10 cellular contexts compared by ENCODE assay signal in the genomic region with DNA sequence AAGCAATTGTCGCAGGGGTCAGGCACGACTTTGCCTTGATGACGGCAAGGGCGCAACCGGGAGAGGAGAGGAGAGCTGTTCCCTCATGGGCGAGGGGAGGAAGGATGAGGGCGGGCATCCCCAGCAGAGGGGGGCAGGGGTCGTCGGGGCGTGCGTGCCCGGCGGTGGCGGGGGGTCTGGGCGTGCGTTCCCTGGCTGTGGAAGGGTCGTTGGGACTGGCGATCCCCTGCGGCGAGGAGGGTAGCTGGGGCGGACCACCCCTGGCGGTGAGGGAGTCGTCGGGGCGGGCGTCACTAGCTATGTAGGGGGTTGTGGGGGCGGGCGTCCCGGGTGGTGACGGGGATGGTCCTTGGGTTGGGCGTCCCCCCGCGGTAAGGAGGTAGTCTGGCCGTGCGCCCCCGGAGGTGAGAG. TPM values are rescaled to one million over a fixed set of nuclear protein-coding genes. Genes with fewer than 3 reads are reported as not detected.
DNase-seq lines count a peak whose midpoint lies in the region; TF ChIP-seq lines count a peak whose summit lies in the region.
"Had no signal": no experiment of that assay in that cellular context is flagged by ENCODE, and none has a peak within 500 bp of the region (broad histone marks: within the 10 kb centered on the region; RNA-seq: fewer than 3 reads in every experiment).

No MANE protein-coding gene starts in this region.

- CTCF ChIA-PET in activated naive CD4-positive, alpha-beta T cell treated with anti-CD3 and anti-CD28 coated beads for 36 hours (lab: Charles Lee), result no interaction called here
- CTCF ChIA-PET in activated CD4-positive, alpha-beta memory T cell treated with anti-CD3 and anti-CD28 coated beads for 36 hours (lab: Charles Lee), result interaction anchor here (1.7 kb wide), 1 partner anchor 58 kb away, joined by 9 read pairs; no protein-coding TSS in a partner anchor

- H3K4me1 Mint-ChIP-seq in activated naive CD4-positive, alpha-beta T cell treated with anti-CD3 and anti-CD28 coated beads for 36 hours (ENCODE audit: low read depth), result peaks cover 39% of the 10 kb centered on the region
- peaks cover 37% of the 10 kb centered on the region for H3K4me1 Mint-ChIP-seq in activated CD4-positive, alpha-beta memory T cell treated with anti-CD3 and anti-CD28 coated beads for 36 hours (ENCODE audit: low read depth)

- H3K9me3 ChIP-seq in iPS-20b (ENCODE audit: insufficient read depth, low read depth, low read length) (no peaks in the 10 kb centered on the region; the same call in 1 of the 2 replicates), tibial artery (no peaks in the 10 kb centered on the region)
- H3K9me3 ChIP-seq: right lobe of liver had no signal

- no peak overlapping the region for H3K9ac ChIP-seq in iPS-20b (ENCODE audit: low read depth, low read length)

- H3K27me3 ChIP-seq in iPS-20b (ENCODE audit: insufficient read depth, low read length) (peaks cover 99% of the 10 kb centered on the region), tibial artery (peaks cover 17 to 84% of the 10 kb centered on the region in 2 donors)

- H3K36me3 ChIP-seq in iPS-20b (ENCODE audit: insufficient read depth, low read depth, low read length) (no peaks in the 10 kb centered on the region), tibial artery (no peaks in the 10 kb centered on the region)
- H3K36me3 ChIP-seq: right lobe of liver had no signal

- H3K36me3 Mint-ChIP-seq in activated naive CD4-positive, alpha-beta T cell treated with anti-CD3 and anti-CD28 coated beads for 36 hours (ENCODE audit: low read depth), result no peaks in the 10 kb centered on the region
- no peaks in the 10 kb centered on the region for H3K36me3 Mint-ChIP-seq in activated CD4-positive, alpha-beta memory T cell treated with anti-CD3 and anti-CD28 coated beads for 36 hours

- intact Hi-C loops in activated naive CD4-positive, alpha-beta T cell treated with anti-CD3 and anti-CD28 coated beads for 36 hours (cut with micrococcal nuclease), result loop anchor here (5.0 to 10.0 kb wide), 2 partner anchors 175 to 197 kb away; a partner anchor contains a TSS
- intact Hi-C loops in activated CD4-positive, alpha-beta memory T cell treated with anti-CD3 and anti-CD28 coated beads for 36 hours (cut with micrococcal nuclease), result loop anchor here (5.0 kb wide), 1 partner anchor 48 kb away; no protein-coding TSS in a partner anchor
- intact Hi-C loops in tibial artery (cut with DNase I; ENCODE audit: low total_unique reads), result no loop called here

- H3K4me1 ChIP-seq in iPS-20b (ENCODE audit: insufficient read depth, low read length) (no peaks in the 10 kb centered on the region), tibial artery (peaks cover 0 to 54% (median 41%) of the 10 kb centered on the region in 4 donors)

- H3K27me3 Mint-ChIP-seq in activated naive CD4-positive, alpha-beta T cell treated with anti-CD3 and anti-CD28 coated beads for 36 hours (ENCODE audit: low read depth), result peaks cover 75% of the 10 kb centered on the region
- H3K27me3 Mint-ChIP-seq in activated CD4-positive, alpha-beta memory T cell treated with anti-CD3 and anti-CD28 coated beads for 36 hours, result peaks cover 71% of the 10 kb centered on the region

- POLR2A ChIA-PET in activated CD4-positive, alpha-beta memory T cell treated with anti-CD3 and anti-CD28 coated beads for 36 hours (lab: Charles Lee), result no interaction called here

- H3K27ac ChIP-seq in iPS-20b (ENCODE audit: low read length) (no peak overlapping the region), tibial artery (peak overlapping the region; percentile 9 to 45)
- H3K27ac ChIP-seq: right lobe of liver had no signal

- H3K4me3 Mint-ChIP-seq in activated naive CD4-positive, alpha-beta T cell treated with anti-CD3 and anti-CD28 coated beads for 36 hours, result peak overlapping the region; percentile 49
- H3K4me3 Mint-ChIP-seq in activated CD4-positive, alpha-beta memory T cell treated with anti-CD3 and anti-CD28 coated beads for 36 hours, result peak overlapping the region; percentile 13

- no peaks in the 10 kb centered on the region for H3K9me3 Mint-ChIP-seq in activated naive CD4-positive, alpha-beta T cell treated with anti-CD3 and anti-CD28 coated beads for 36 hours
- no peaks in the 10 kb centered on the region for H3K9me3 Mint-ChIP-seq in activated CD4-positive, alpha-beta memory T cell treated with anti-CD3 and anti-CD28 coated beads for 36 hours

- peak overlapping the region; percentile 54; the same call in 1 of the 2 replicates for H3K4me3 ChIP-seq in iPS-20b (ENCODE audit: low read length)
- peak overlapping the region; percentile 38 to 42 for H3K4me3 ChIP-seq in tibial artery
- H3K4me3 ChIP-seq: right lobe of liver had no signal

- no peak for DNase-seq in activated naive CD4-positive, alpha-beta T cell treated with anti-CD3 and anti-CD28 coated beads for 36 hours
- no peak for DNase-seq in activated naive CD4-positive, alpha-beta T cell treated with Interleukin-2 at 50 U/mL for 16 hours
- DNase-seq in activated CD4-positive, alpha-beta memory T cell treated with anti-CD3 and anti-CD28 coated beads for 36 hours, result no peak
- DNase-seq in tibial artery, result no peak
- no peak for DNase-seq in dermis blood vessel endothelial cell
- DNase-seq in NCI-H510A treated with DMSO at 0.1 percent for 48 hours (lab: John Stamatoyannopoulos, UW), result no peak
- DNase-seq in MV-4-11 (lab: John Stamatoyannopoulos, UW), result no peak
- DNase-seq: kidney glomerular epithelial cell, right lobe of liver had no signal

- H3K27ac Mint-ChIP-seq in activated naive CD4-positive, alpha-beta T cell treated with anti-CD3 and anti-CD28 coated beads for 36 hours, result no peak overlapping the region
- H3K27ac Mint-ChIP-seq in activated CD4-positive, alpha-beta memory T cell treated with anti-CD3 and anti-CD28 coated beads for 36 hours, result no peak overlapping the region

- TF ChIP-seq CTCF in tibial artery (IDR thresholded peaks at IDR 0.05), result no peak

RNA-seq across cellular contexts. Expression of a gene that starts 1.7 kb away (rescaled TPM):
- total RNA-seq in activated naive CD4-positive, alpha-beta T cell treated with anti-CD3 and anti-CD28 coated beads for 36 hours, result not detected
- total RNA-seq in activated CD4-positive, alpha-beta memory T cell treated with anti-CD3 and anti-CD28 coated beads for 36 hours, result not detected
- total RNA-seq in dermis blood vessel endothelial cell, result not detected in 2 replicates

RNA-seq across cellular contexts. Expression of a gene that starts 42.3 kb away (rescaled TPM):
- 100 to 1,000 TPM in 1 of 2 experiments, 10 to 100 TPM in 1; 95.0 to 105 TPM for total RNA-seq in activated naive CD4-positive, alpha-beta T cell treated with anti-CD3 and anti-CD28 coated beads for 36 hours
- 10 to 100 TPM; 71.7 to 77.2 TPM for total RNA-seq in activated CD4-positive, alpha-beta memory T cell treated with anti-CD3 and anti-CD28 coated beads for 36 hours
- 100 and 107 TPM in 2 replicates for total RNA-seq in dermis blood vessel endothelial cell
